ENCODE assay signal across 22 cellular contexts in genomic region chr9:121876212-121876611, GRCh38.
"Had no signal": no experiment of that assay in that cellular context is flagged by ENCODE, and none has a peak within 500 bp of the region (broad histone marks: within the 10 kb centered on the region; RNA-seq: fewer than 3 reads in every experiment).

No MANE protein-coding gene starts in this region.

- H3K36me3 ChIP-seq: left lung, ovary, upper lobe of left lung, WERI-Rb-1 had no signal

- H3K27me3 Mint-ChIP-seq: activated naive CD4-positive, alpha-beta T cell treated with anti-CD3 and anti-CD28 coated beads, Interleukin-2, amount 50 U/mL, for 24 hours; dendritic cell treated with granulocyte-macrophage colony-stimulating factor and Interleukin-4, amounts not matched to agents 40 ng/mL and 50 ng/mL, for 4 days had no signal

- FAIRE-seq: bronchial epithelial cell, islet of Langerhans had no signal

- H3K9me3 Mint-ChIP-seq: activated naive CD4-positive, alpha-beta T cell treated with anti-CD3 and anti-CD28 coated beads, Interleukin-2, amount 50 U/mL, for 24 hours; activated T-cell treated with anti-CD3 and anti-CD28 coated beads, Interleukin-2, amount 50 U/mL, for 72 hours; dendritic cell treated with granulocyte-macrophage colony-stimulating factor and Interleukin-4, amounts not matched to agents 40 ng/mL and 50 ng/mL, for 4 days; neural crest cell; stimulated activated naive B cell treated with anti-CD40 and anti-IgM and Interleukin-4, amounts not matched to agents 10 μg/mL and 1 μg/mL and 100 μg/mL, for 72 hours had no signal

- H3K4me1 Mint-ChIP-seq: activated naive CD4-positive, alpha-beta T cell treated with anti-CD3 and anti-CD28 coated beads, Interleukin-2, amount 50 U/mL, for 24 hours; stimulated activated naive B cell treated with anti-CD40 and anti-IgM and Interleukin-4, amounts not matched to agents 10 μg/mL and 1 μg/mL and 100 μg/mL, for 72 hours had no signal

- H3K27me3 ChIP-seq: left lung, ovary, upper lobe of left lung had no signal

- H3K27ac ChIP-seq: left lung, ovary, thoracic aorta, upper lobe of left lung, WERI-Rb-1 had no signal

- ATAC-seq: activated T-cell treated with anti-CD3 and anti-CD28 coated beads, Interleukin-2, amount 50 U/mL, for 72 hours; sciatic nerve; stimulated activated naive B cell treated with anti-CD40 and anti-IgM and Interleukin-4, amounts not matched to agents 10 μg/mL and 1 μg/mL and 100 μg/mL, for 72 hours had no signal

- H3K4me1 ChIP-seq: left lung, upper lobe of left lung had no signal

- H3K27ac Mint-ChIP-seq: activated naive CD4-positive, alpha-beta T cell treated with anti-CD3 and anti-CD28 coated beads, Interleukin-2, amount 50 U/mL, for 24 hours; activated T-cell treated with anti-CD3 and anti-CD28 coated beads, Interleukin-2, amount 50 U/mL, for 72 hours; dendritic cell treated with granulocyte-macrophage colony-stimulating factor and Interleukin-4, amounts not matched to agents 40 ng/mL and 50 ng/mL, for 4 days; stimulated activated naive B cell treated with anti-CD40 and anti-IgM and Interleukin-4, amounts not matched to agents 10 μg/mL and 1 μg/mL and 100 μg/mL, for 72 hours had no signal

- H3K4me3 ChIP-seq: left lung, ovary, upper lobe of left lung had no signal

- H3K36me3 Mint-ChIP-seq: activated naive CD4-positive, alpha-beta T cell treated with anti-CD3 and anti-CD28 coated beads, Interleukin-2, amount 50 U/mL, for 24 hours had no signal

- H3K9me3 ChIP-seq: left lung, ovary, thoracic aorta, upper lobe of left lung had no signal

- H3K4me3 Mint-ChIP-seq: activated naive CD4-positive, alpha-beta T cell treated with anti-CD3 and anti-CD28 coated beads, Interleukin-2, amount 50 U/mL, for 24 hours; activated T-cell treated with anti-CD3 and anti-CD28 coated beads, Interleukin-2, amount 50 U/mL, for 72 hours; dendritic cell treated with granulocyte-macrophage colony-stimulating factor and Interleukin-4, amounts not matched to agents 40 ng/mL and 50 ng/mL, for 4 days; neural crest cell; stimulated activated naive B cell treated with anti-CD40 and anti-IgM and Interleukin-4, amounts not matched to agents 10 μg/mL and 1 μg/mL and 100 μg/mL, for 72 hours had no signal

- DNase-seq: activated CD4-positive, alpha-beta T cell treated with anti-CD3 and anti-CD28 coated beads, Interleukin-2, amount 50 U/mL, for 4 hours; activated gamma-delta T cell; activated T-cell treated with anti-CD3 and anti-CD28 coated beads, Interleukin-2, amount 50 U/mL, for 72 hours; cerebellar nuclear complex; effector memory CD4-positive, alpha-beta T cell; hippocampal formation; left lung; mammary epithelial cell; ovary; stimulated activated CD4-positive, alpha-beta T cell treated with anti-CD3 and anti-CD28 coated beads, Interleukin-4, amount 100 ng/mL, for 24 hours; stimulated activated naive B cell treated with anti-CD40 and anti-IgM and Interleukin-4, amounts not matched to agents 10 μg/mL and 1 μg/mL and 100 μg/mL, for 72 hours; SW 1271; T-helper 2 cell; upper lobe of left lung; WERI-Rb-1 had no signal
